1 cellular context compared by ENCODE assay signal in the genomic region with DNA sequence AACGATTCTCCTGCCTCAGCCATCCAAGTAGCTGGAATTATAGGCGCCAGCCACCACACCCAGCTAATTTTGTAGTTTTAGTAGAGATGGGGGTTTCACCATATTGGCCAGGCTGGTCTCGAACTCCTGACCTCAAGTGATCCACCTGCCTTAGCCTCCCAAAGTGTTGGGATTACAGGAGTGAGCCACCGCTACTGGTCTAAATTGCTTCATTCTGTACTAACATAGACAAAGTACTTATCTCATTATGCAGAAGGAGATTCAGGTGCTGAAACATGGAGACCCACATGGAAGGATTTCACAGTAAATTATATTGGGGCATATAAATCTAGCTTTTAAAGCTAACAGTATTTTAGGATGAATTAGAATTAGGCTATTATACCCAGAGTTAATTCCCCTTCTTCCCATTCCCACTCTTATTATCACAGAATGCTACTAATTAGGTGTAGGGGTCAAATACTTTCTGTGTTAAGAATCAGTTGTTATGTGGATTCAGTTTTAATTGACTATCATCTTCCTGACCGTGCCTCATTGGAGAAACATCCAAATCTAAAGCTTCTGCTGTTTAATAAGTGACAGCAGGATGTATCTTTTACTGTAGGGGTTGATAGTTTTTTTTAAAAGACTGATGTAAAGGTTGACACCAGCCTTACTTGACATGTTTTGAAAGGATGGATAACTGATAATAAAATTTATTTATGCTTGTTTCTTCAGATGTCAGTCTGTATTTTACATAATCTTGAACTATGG.
TF ChIP-seq lines count a peak whose summit lies in the region.

No MANE protein-coding gene starts in this region.

TF ChIP-seq in liver, 16 proteins besides CTCF, POLR2A, EP300 and RAD21 (continued from another document):
- TF ChIP-seq, protein P1, sequence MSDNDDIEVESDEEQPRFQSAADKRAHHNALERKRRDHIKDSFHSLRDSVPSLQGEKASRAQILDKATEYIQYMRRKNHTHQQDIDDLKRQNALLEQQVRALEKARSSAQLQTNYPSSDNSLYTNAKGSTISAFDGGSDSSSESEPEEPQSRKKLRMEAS (IDR thresholded peaks at IDR 0.05) = no peak
- no peak for TF ChIP-seq HNF4G (IDR thresholded peaks at IDR 0.05)
- no peak for TF ChIP-seq FOXA1 (IDR thresholded peaks at IDR 0.05)
- no peak for TF ChIP-seq SP1 (IDR thresholded peaks at IDR 0.05)
- TF ChIP-seq GABPA (IDR thresholded peaks at IDR 0.05 in 1 of 2, conservative IDR thresholded peaks at IDR 0.05 in 1 of 2) = no peak
- TF ChIP-seq, protein P2, sequence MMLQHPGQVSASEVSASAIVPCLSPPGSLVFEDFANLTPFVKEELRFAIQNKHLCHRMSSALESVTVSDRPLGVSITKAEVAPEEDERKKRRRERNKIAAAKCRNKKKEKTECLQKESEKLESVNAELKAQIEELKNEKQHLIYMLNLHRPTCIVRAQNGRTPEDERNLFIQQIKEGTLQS (IDR thresholded peaks at IDR 0.05) = no peak
TF ChIP-seq in liver: peak in this region for 0.
